ENCODE assay signal across 8 cellular contexts in the genomic region with DNA sequence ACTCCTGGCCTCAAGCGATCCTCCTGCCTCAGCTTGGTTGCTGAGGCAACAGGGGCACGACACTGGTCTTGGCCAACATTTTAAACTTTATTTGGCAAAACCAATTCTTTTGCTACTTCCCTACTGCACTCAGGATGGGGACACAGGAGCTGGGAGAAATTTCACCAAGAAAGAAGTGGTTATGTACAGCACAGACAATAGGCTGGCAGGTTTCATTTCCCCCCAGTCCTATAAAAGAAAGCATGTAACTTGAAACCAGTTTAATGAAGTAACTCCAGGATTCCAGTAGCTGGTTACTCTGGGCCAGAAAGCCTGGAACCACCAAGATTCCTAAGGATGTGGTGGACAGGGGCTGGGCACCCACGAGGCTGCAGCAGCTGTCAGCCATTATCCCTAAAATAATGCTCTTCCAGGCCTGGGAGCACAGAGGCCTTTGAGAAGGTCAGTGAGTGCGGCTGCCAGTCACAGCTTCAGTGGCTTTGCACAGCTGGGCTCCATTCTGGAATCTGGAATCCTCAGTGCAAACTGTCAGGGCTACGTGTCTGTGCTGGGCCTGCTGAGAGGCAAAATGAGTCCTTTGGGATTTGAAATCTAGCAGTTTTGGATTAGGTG.
A peak's percentile ranks its signal among the peaks of the same experiment; 100 is the strongest.
DNase-seq lines count a peak whose midpoint lies in the region; ATAC-seq and TF ChIP-seq lines count a peak whose summit lies in the region.

No MANE protein-coding gene starts in this region.

- H3K27me3 ChIP-seq in skeletal muscle satellite cell (ENCODE audit: control insufficient read depth, insufficient read depth, low read length) (no peaks in the 10 kb centered on the region), sigmoid colon (no peaks in the 10 kb centered on the region)

- H3K4me3 ChIP-seq in HFF-Myc (replicated peaks; ENCODE audit: low read depth, low read length) (no peak overlapping the region), skeletal muscle satellite cell (ENCODE audit: low read length) (no peak overlapping the region), sigmoid colon (no peak overlapping the region)

- intact Hi-C loops in sigmoid colon (cut with DNase I) = no loop called here

- peak overlapping the region in 2 of 4 donors; percentile 10 to 12 for H3K27ac ChIP-seq in sigmoid colon

- H3K4me1 ChIP-seq in skeletal muscle satellite cell (ENCODE audit: control insufficient read depth, insufficient read depth, low read length) (peaks cover 46% of the 10 kb centered on the region), sigmoid colon (peaks cover 0 to 19% (median 7%) of the 10 kb centered on the region in 4 donors)

- H3K9me3 ChIP-seq in skeletal muscle satellite cell (replicated peaks; ENCODE audit: low read length) = no peaks in the 10 kb centered on the region
- H3K9me3 ChIP-seq in sigmoid colon = no peaks in the 10 kb centered on the region

- no peak for TF ChIP-seq EP300 in sigmoid colon (IDR thresholded peaks at IDR 0.05)

- 64 to 75% methylated on average over 5 of the region's 5 CpGs for WGBS in sigmoid colon, 2 donors

- TF ChIP-seq POLR2A in sigmoid colon (IDR thresholded peaks at IDR 0.05) = no peak

- TF ChIP-seq CTCF in HFF-Myc (IDR thresholded peaks at IDR 0.05; ENCODE audit: low read depth, low read length, missing control alignments) (no peak), sigmoid colon (IDR thresholded peaks at IDR 0.05) (no peak)

- DNase-seq in HFF-Myc (ENCODE audit: extremely low read depth, low read depth) (peak; percentile 44), RPMI7951 (ENCODE audit: low read depth) (peak; percentile 93), globus pallidus (ENCODE audit: low spot score) (peak; percentile 51), GF-D8 (lab: John Stamatoyannopoulos, UW) (no peak), OCI-M1 (lab: John Stamatoyannopoulos, UW) (no peak), sigmoid colon (no peak)
- DNase-seq in stimulated activated naive CD8-positive, alpha-beta T cell treated with anti-CD3 and anti-CD28 coated beads, Interleukin-15, Interleukin-2, amounts not matched to agents 100 U/mL and 50 U/mL, for 24 hours = no peak

- H3K4me2 ChIP-seq in skeletal muscle satellite cell (ENCODE audit: low read length) = peak overlapping the region; percentile 27

- ATAC-seq in stimulated activated naive CD8-positive, alpha-beta T cell treated with anti-CD3 and anti-CD28 coated beads, Interleukin-15, Interleukin-2, amounts not matched to agents 100 U/mL and 50 U/mL, for 24 hours = no peak

- no peaks in the 10 kb centered on the region for H3K36me3 ChIP-seq in skeletal muscle satellite cell (ENCODE audit: insufficient read depth, low read length)
- H3K36me3 ChIP-seq in sigmoid colon = no peaks in the 10 kb centered on the region

- peak overlapping the region; percentile 40 for H3K9ac ChIP-seq in skeletal muscle satellite cell (ENCODE audit: low read depth, low read length)

Comparison
In these comparisons a context has a peak if more than half of its experiments do, and no peak if none do; other contexts are left out.
1. DNase-seq: peak in HFF-Myc (single experiment), RPMI7951 (single experiment) and globus pallidus (single experiment); none in GF-D8 (single experiment), stimulated activated naive CD8-positive, alpha-beta T cell treated with anti-CD3 and anti-CD28 coated beads, Interleukin-15, Interleukin-2, amounts not matched to agents 100 U/mL and 50 U/mL, for 24 hours (single experiment), OCI-M1 (single experiment) and sigmoid colon (single experiment).